ENCODE assay signal across 21 cellular contexts in the genomic region with DNA sequence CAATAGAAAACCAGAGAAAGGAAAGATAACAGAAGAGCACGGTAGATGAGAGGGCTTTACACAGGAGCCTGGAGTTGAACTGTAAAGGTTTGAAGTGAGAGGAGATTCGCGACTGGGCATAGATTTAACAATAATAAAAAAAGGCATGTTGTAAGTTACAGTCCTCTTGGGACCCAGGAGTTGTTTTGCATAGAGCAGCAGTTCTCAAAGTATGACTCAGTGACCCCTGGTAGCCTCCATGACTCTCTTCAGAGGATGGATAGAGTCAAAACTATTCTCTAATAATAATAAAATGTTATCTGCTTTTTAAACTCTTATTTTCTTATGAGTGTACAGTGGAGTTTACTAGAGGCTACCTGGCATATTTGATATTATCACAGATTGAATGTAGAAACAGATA.
"Had no signal": no experiment of that assay in that cellular context is flagged by ENCODE, and none has a peak within 500 bp of the region (broad histone marks: within the 10 kb centered on the region; RNA-seq: fewer than 3 reads in every experiment).

No MANE protein-coding gene starts in this region.

- H3K27ac Mint-ChIP-seq: activated CD4-positive, alpha-beta T cell treated with anti-CD3 and anti-CD28 coated beads, Interleukin-2, amount 10 ng/mL, durations not matched to agents 24 days and 14 days; activated naive CD8-positive, alpha-beta T cell treated with anti-CD3 and anti-CD28 coated beads for 36 hours; activated T-helper 17 cell treated with anti-CD3 and anti-CD28 coated beads, Interleukin-2, amount 50 U/mL, for 72 hours; dendritic cell treated with granulocyte-macrophage colony-stimulating factor and Interleukin-4, amounts not matched to agents 40 ng/mL and 50 ng/mL, for 4 days; mesothelial cell of epicardium; nephron had no signal

- DNase-seq: activated CD4-positive, alpha-beta T cell treated with anti-CD3 and anti-CD28 coated beads, Interleukin-2, amount 10 ng/mL, durations not matched to agents 24 days and 14 days; activated naive CD4-positive, alpha-beta T cell; activated naive CD8-positive, alpha-beta T cell treated with anti-CD3 and anti-CD28 coated beads for 36 hours; amniotic stem cell; effector CD8-positive, alpha-beta T cell; foreskin keratinocyte; hippocampal formation; nucleus accumbens; sigmoid colon; stimulated activated naive CD4-positive, alpha-beta T cell; substantia nigra; T-helper 1 cell; T-helper 9 cell; tibial artery had no signal

- H3K9me3 Mint-ChIP-seq: activated CD4-positive, alpha-beta T cell treated with anti-CD3 and anti-CD28 coated beads, Interleukin-2, amount 10 ng/mL, durations not matched to agents 24 days and 14 days; activated naive CD8-positive, alpha-beta T cell treated with anti-CD3 and anti-CD28 coated beads for 36 hours; activated T-helper 17 cell treated with anti-CD3 and anti-CD28 coated beads, Interleukin-2, amount 50 U/mL, for 72 hours; dendritic cell treated with granulocyte-macrophage colony-stimulating factor and Interleukin-4, amounts not matched to agents 40 ng/mL and 50 ng/mL, for 4 days; mesothelial cell of epicardium; nephron had no signal

- H3K4me3 ChIP-seq: esophagus muscularis mucosa, lung, sigmoid colon, tibial artery had no signal

- H3K27me3 Mint-ChIP-seq: activated CD4-positive, alpha-beta T cell treated with anti-CD3 and anti-CD28 coated beads, Interleukin-2, amount 10 ng/mL, durations not matched to agents 24 days and 14 days; dendritic cell treated with granulocyte-macrophage colony-stimulating factor and Interleukin-4, amounts not matched to agents 40 ng/mL and 50 ng/mL, for 4 days had no signal

- H3K36me3 Mint-ChIP-seq: activated naive CD8-positive, alpha-beta T cell treated with anti-CD3 and anti-CD28 coated beads for 36 hours; mesothelial cell of epicardium had no signal

- ATAC-seq: activated T-helper 17 cell treated with anti-CD3 and anti-CD28 coated beads, Interleukin-2, amount 50 U/mL, for 72 hours; foreskin keratinocyte; left lobe of liver had no signal

- H3K4me1 Mint-ChIP-seq: activated CD4-positive, alpha-beta T cell treated with anti-CD3 and anti-CD28 coated beads, Interleukin-2, amount 10 ng/mL, durations not matched to agents 24 days and 14 days; activated naive CD8-positive, alpha-beta T cell treated with anti-CD3 and anti-CD28 coated beads for 36 hours; activated T-helper 17 cell treated with anti-CD3 and anti-CD28 coated beads, Interleukin-2, amount 50 U/mL, for 72 hours; mesothelial cell of epicardium had no signal

- H3K4me3 Mint-ChIP-seq: activated CD4-positive, alpha-beta T cell treated with anti-CD3 and anti-CD28 coated beads, Interleukin-2, amount 10 ng/mL, durations not matched to agents 24 days and 14 days; activated naive CD8-positive, alpha-beta T cell treated with anti-CD3 and anti-CD28 coated beads for 36 hours; activated T-helper 17 cell treated with anti-CD3 and anti-CD28 coated beads, Interleukin-2, amount 50 U/mL, for 72 hours; dendritic cell treated with granulocyte-macrophage colony-stimulating factor and Interleukin-4, amounts not matched to agents 40 ng/mL and 50 ng/mL, for 4 days; mesothelial cell of epicardium; nephron had no signal
